ENCODE assay signal across 8 cellular contexts in the genomic region with DNA sequence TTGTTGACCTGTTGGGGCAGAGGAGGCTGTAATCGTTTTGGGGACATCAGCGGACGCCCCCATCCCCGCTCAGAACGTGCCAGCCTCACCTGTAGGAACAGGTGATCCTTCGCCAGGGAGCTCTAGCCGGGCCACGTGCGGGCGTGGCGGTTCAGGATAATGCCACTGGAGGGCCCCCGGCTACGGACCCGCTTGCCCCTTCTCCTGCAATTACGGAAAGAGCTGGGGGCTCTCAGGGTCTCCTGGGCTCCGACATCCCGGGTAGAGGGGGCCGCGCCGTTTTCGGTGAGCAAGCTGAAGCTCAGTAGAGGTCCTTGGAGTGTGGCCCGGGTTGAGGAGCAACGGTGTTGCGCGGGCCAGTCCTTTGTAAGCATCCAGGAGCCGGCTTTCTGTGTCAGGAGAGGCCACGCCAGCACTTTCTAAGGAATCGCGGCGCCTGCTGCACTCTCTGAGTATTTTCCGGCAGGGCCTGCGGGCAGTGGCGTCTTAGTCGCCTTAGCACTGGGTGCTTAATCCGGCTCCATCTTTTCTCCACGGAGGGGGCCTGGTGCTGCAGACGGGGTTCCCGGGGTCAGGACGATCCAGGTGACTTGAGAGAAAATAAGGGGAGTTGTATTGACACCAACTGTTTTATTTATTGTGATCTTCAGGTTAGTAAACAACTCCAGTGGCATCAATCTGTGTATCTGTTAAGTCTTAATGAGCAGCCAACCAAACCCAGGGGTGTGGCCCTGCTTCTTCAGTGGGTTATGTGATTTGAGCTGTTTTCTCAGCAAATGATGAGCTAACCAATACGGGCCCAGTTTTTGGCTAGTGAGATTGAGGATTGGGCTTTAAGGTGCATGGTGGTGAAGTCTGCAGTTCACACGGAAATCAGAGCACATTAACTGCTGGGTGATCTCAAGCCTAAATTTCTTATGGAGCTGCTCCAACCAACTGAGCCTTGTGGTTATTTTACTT. TPM values are rescaled to one million over a fixed set of nuclear protein-coding genes. Genes with fewer than 3 reads are reported as not detected.
DNase-seq lines count a peak whose midpoint lies in the region; ATAC-seq and TF ChIP-seq lines count a peak whose summit lies in the region.

No MANE protein-coding gene starts in this region.

- 2 to 4% methylated on average over 39 to 40 of the region's 41 CpGs for WGBS in GM23248 (ENCODE audit: low coverage in 1 of 2, low lambda C conversion rate in 2 of 2, missing lambda C conversion rate in 2 of 2), 2 experiments

- H3K4me1 ChIP-seq in GM23248 (ENCODE audit: insufficient read depth): peaks cover 10% of the 10 kb centered on the region; the same call in 1 of the 2 replicates
- peaks cover 36% of the 10 kb centered on the region for H3K4me1 ChIP-seq in PC-3 (ENCODE audit: insufficient read depth, low read length)

- peak overlapping the region; percentile 94 for H3K4me3 Mint-ChIP-seq in stimulated activated memory B cell treated with anti-CD40 and anti-IgM and Interleukin-4, amounts not matched to agents 10 μg/mL and 1 μg/mL and 100 μg/mL, for 72 hours

- peaks cover 31% of the 10 kb centered on the region for H3K4me1 Mint-ChIP-seq in stimulated activated memory B cell treated with anti-CD40 and anti-IgM and Interleukin-4, amounts not matched to agents 10 μg/mL and 1 μg/mL and 100 μg/mL, for 72 hours

- peak overlapping the region; percentile 86 for H3K9ac ChIP-seq in GM23248
- peak overlapping the region; percentile 78 for H3K9ac ChIP-seq in PC-3 (ENCODE audit: low read length)

- POLR2A ChIA-PET in PC-3 (lab: Charles Lee; ENCODE audit: unreplicated experiment): interaction anchor here (0.5 to 1.1 kb wide), 7 partner anchors 20 to 937 kb away, joined by 3 to 8 read pairs (median 4); no protein-coding TSS in a partner anchor

- intact Hi-C loops in PC-3 (cut with micrococcal nuclease): loop anchor here (1.0 to 5.0 kb wide), 4 partner anchors 23 to 430 kb away; a partner anchor contains a TSS

- CTCF ChIA-PET in PC-3 (lab: Charles Lee): interaction anchor here (0.6 to 2.1 kb wide), 10 partner anchors 10 to 983 kb away, joined by 3 to 13 read pairs (median 3); no protein-coding TSS in a partner anchor

- H3K4me3 ChIP-seq in GM23248 (peak overlapping the region; percentile 93), PC-3 (ENCODE audit: low read length) (peak overlapping the region; percentile 78), kidney epithelial cell (ENCODE audit: low read depth, low read length) (peak overlapping the region; percentile 62)

- peak overlapping the region; percentile 53 for H3K27ac Mint-ChIP-seq in stimulated activated memory B cell treated with anti-CD40 and anti-IgM and Interleukin-4, amounts not matched to agents 10 μg/mL and 1 μg/mL and 100 μg/mL, for 72 hours

- no peaks in the 10 kb centered on the region for H4K20me1 ChIP-seq in GM23248 (ENCODE audit: insufficient read depth)
- H4K20me1 ChIP-seq in PC-3 (ENCODE audit: low read length): peaks cover 12% of the 10 kb centered on the region; the same call in 1 of the 2 replicates

- TSS peak; percentile 84 for BruUV-seq in PC-3 (replicated peaks; lab: Mats Ljungman, UMichigan)

- DNase-seq in AG08395 (ENCODE audit: low spot score) (peak; percentile 62), GM23248 (peak; percentile 95), PC-3 (peak; percentile 83), cerebellar cortex (ENCODE audit: low spot score) (peak; percentile 79), kidney epithelial cell (ENCODE audit: low read depth) (no peak), NCI-H1930 (lab: John Stamatoyannopoulos, UW) (no peak)

- peaks cover 54% of the 10 kb centered on the region for H3K79me2 ChIP-seq in GM23248 (ENCODE audit: insufficient read depth)
- H3K79me2 ChIP-seq in PC-3 (ENCODE audit: low read length): peaks cover 55% of the 10 kb centered on the region

- no peaks in the 10 kb centered on the region for H3K27me3 ChIP-seq in GM23248 (replicated peaks; ENCODE audit: insufficient read depth)
- no peaks in the 10 kb centered on the region for H3K27me3 ChIP-seq in PC-3 (ENCODE audit: low read length)
- no peaks in the 10 kb centered on the region for H3K27me3 ChIP-seq in kidney epithelial cell (ENCODE audit: control insufficient read depth, insufficient read depth, low read length)

- H3K36me3 ChIP-seq in GM23248 (ENCODE audit: low read depth) (no peaks in the 10 kb centered on the region; the same call in 1 of the 2 replicates), PC-3 (ENCODE audit: low read depth, low read length) (no peaks in the 10 kb centered on the region), kidney epithelial cell (ENCODE audit: control insufficient read depth, insufficient read depth, low read length) (peaks cover 3% of the 10 kb centered on the region)

- H3K9me2 ChIP-seq in GM23248 (ENCODE audit: insufficient read depth) (no peaks in the 10 kb centered on the region), PC-3 (replicated peaks; ENCODE audit: low read length) (no peaks in the 10 kb centered on the region)

- no peaks in the 10 kb centered on the region for H3K36me3 Mint-ChIP-seq in stimulated activated memory B cell treated with anti-CD40 and anti-IgM and Interleukin-4, amounts not matched to agents 10 μg/mL and 1 μg/mL and 100 μg/mL, for 72 hours

- H3K9me3 ChIP-seq in GM23248 (ENCODE audit: low read depth) (no peaks in the 10 kb centered on the region), PC-3 (ENCODE audit: low read length) (no peaks in the 10 kb centered on the region)

- peak; percentile 16 for ATAC-seq in PC-3
- ATAC-seq in stimulated activated memory B cell treated with anti-CD40 and anti-IgM and Interleukin-4, amounts not matched to agents 10 μg/mL and 1 μg/mL and 100 μg/mL, for 72 hours: no peak
- ATAC-seq in GM18502 (IDR thresholded peaks at IDR 0.05; ENCODE audit: poor library complexity, unreplicated experiment): no peak

- H3K9me3 Mint-ChIP-seq in stimulated activated memory B cell treated with anti-CD40 and anti-IgM and Interleukin-4, amounts not matched to agents 10 μg/mL and 1 μg/mL and 100 μg/mL, for 72 hours: no peaks in the 10 kb centered on the region

- H2AFZ ChIP-seq in GM23248 (peak overlapping the region; percentile 48), PC-3 (ENCODE audit: low read length) (peak overlapping the region; percentile 80)

- in situ Hi-C loops in GM23248 (cut with MboI): no loop called here

- H3K27me3 Mint-ChIP-seq in stimulated activated memory B cell treated with anti-CD40 and anti-IgM and Interleukin-4, amounts not matched to agents 10 μg/mL and 1 μg/mL and 100 μg/mL, for 72 hours: peaks cover 38% of the 10 kb centered on the region

- peaks cover 11% of the 10 kb centered on the region; the same call in 1 of the 2 replicates for H3F3A ChIP-seq in GM23248 (ENCODE audit: insufficient read depth)
- H3F3A ChIP-seq in PC-3 (ENCODE audit: low read length, unreplicated experiment): no peaks in the 10 kb centered on the region

- peak overlapping the region; percentile 85 for H3K4me2 ChIP-seq in GM23248 (ENCODE audit: unreplicated experiment)
- peak overlapping the region; percentile 84 for H3K4me2 ChIP-seq in PC-3 (ENCODE audit: low read length)

- peak; percentile 59 for TF ChIP-seq CTCF in PC-3 (conservative IDR thresholded peaks at IDR 0.05; ENCODE audit: low read depth, low read length)
- peak; percentile 38 for TF ChIP-seq CTCF in kidney epithelial cell (IDR thresholded peaks at IDR 0.05; ENCODE audit: insufficient read depth, low read length, poor library complexity, severe bottlenecking)

- H3K27ac ChIP-seq in GM23248: peak overlapping the region; percentile 68
- peak overlapping the region; percentile 26 for H3K27ac ChIP-seq in PC-3 (ENCODE audit: low read length)

RNA-seq across cellular contexts. Expression of a gene that starts 1.9 kb away (rescaled TPM):
- total RNA-seq in GM23248 (2014; rRNA removed; shearing (Covaris generic)): 34.4 and 36.9 TPM in 2 replicates
- 7.8 and 10.3 TPM in 2 replicates for polyA plus RNA-seq in GM23248 (2016; fragmentation: Nextera tagmentation; extraction: Ambion mirVana)
- 33.1 and 58.8 TPM in 2 replicates for total RNA-seq in PC-3 (2014; rRNA removed)
- total RNA-seq in kidney epithelial cell: 50.5 and 52.6 TPM in 2 replicates

Comparison
In these comparisons a context has a peak if more than half of its experiments do, and no peak if none do; other contexts are left out.
1. DNase-seq: peak in AG08395 (single experiment), GM23248 (single experiment), PC-3 (single experiment) and cerebellar cortex (single experiment); none in kidney epithelial cell (single experiment) and NCI-H1930 (0 of 2).
2. Peak in every context shown above with its lines, with median percentiles within 50 percentile points of each other: H3K4me3 ChIP-seq.